9 cellular contexts compared by ENCODE assay signal in the genomic region with DNA sequence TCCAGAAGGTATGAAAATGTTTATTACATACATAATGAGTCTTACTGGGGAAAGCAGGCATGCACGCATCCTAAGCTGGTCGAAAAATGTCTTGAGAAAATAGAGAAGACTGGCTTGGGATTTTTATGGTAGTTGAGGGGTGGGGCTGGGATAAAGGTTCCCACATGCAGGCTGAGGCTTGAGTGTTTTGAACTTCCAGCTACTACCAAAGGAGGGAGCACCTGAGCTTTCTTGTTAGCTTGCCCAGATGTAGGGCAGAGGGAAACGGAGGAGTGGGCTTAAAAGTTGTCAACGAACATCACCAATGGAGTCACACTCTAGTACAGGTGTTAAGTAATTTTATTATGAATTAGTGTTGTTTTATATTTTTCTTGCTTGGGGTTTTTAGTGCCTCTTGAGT. TPM values are rescaled to one million over a fixed set of nuclear protein-coding genes. Genes with fewer than 3 reads are reported as not detected.
DNase-seq lines count a peak whose midpoint lies in the region; ATAC-seq, FAIRE-seq and TF ChIP-seq lines count a peak whose summit lies in the region.
"Had no signal": no experiment of that assay in that cellular context is flagged by ENCODE, and none has a peak within 500 bp of the region (broad histone marks: within the 10 kb centered on the region; RNA-seq: fewer than 3 reads in every experiment).

No MANE protein-coding gene starts in this region.

- intact Hi-C loops in heart right ventricle (cut with DNase I), result loop anchor here in 1 of 10 donors (10.0 kb wide), 1 partner anchor 65 kb away; a partner anchor contains a TSS

- no peaks in the 10 kb centered on the region for H3K9me3 ChIP-seq in astrocyte (ENCODE audit: insufficient read depth, low read depth, low read length)
- no peaks in the 10 kb centered on the region for H3K9me3 ChIP-seq in heart right ventricle

- H3K27me3 Mint-ChIP-seq in astrocyte (ENCODE audit: low read depth, unreplicated experiment) (no peaks in the 10 kb centered on the region), progenitor cell of endocrine pancreas (no peaks in the 10 kb centered on the region)
- no peaks in the 10 kb centered on the region for H3K27me3 Mint-ChIP-seq in stimulated activated naive CD8-positive, alpha-beta T cell treated with anti-CD3 and anti-CD28 coated beads, Interleukin-15, amount 100 ng/mL, for 72 hours

- TF ChIP-seq CTCF in astrocyte (IDR thresholded peaks at IDR 0.05; ENCODE audit: insufficient read depth, low read depth, low read length) (peak; percentile 27), progenitor cell of endocrine pancreas (IDR thresholded peaks at IDR 0.05; ENCODE audit: unreplicated experiment) (peak; percentile 28), heart right ventricle (IDR thresholded peaks at IDR 0.05) (peak in 2 of 9 donors; percentile 13 to 42)

- H2AFZ ChIP-seq in astrocyte (ENCODE audit: low read depth, low read length), result no peak overlapping the region

- H4K20me1 ChIP-seq in astrocyte (ENCODE audit: insufficient read depth, low read length), result no peaks in the 10 kb centered on the region
- H4K20me1 ChIP-seq: BLaER1 treated with 17β-estradiol and CSF1 and Interleukin-3, amounts not matched to agents 10 nM and 100 nM had no signal

- H3K4me1 Mint-ChIP-seq in astrocyte (ENCODE audit: low read depth, unreplicated experiment) (no peaks in the 10 kb centered on the region), progenitor cell of endocrine pancreas (ENCODE audit: low read depth) (no peaks in the 10 kb centered on the region)
- H3K4me1 Mint-ChIP-seq in stimulated activated naive CD8-positive, alpha-beta T cell treated with anti-CD3 and anti-CD28 coated beads, Interleukin-15, amount 100 ng/mL, for 72 hours, result no peaks in the 10 kb centered on the region

- no peak overlapping the region for H3K4me2 ChIP-seq in astrocyte (ENCODE audit: low read length)
- H3K4me2 ChIP-seq: BLaER1 treated with 17β-estradiol and CSF1 and Interleukin-3, amounts not matched to agents 10 nM and 100 nM had no signal

- H3K4me3 ChIP-seq in astrocyte (ENCODE audit: insufficient read depth, low read depth, low read length) (no peak overlapping the region), heart right ventricle (no peak overlapping the region)
- H3K4me3 ChIP-seq: BLaER1 treated with 17β-estradiol and CSF1 and Interleukin-3, amounts not matched to agents 10 nM and 100 nM had no signal

- H3K9me3 Mint-ChIP-seq in astrocyte (ENCODE audit: unreplicated experiment), result no peaks in the 10 kb centered on the region
- peaks cover 12% of the 10 kb centered on the region for H3K9me3 Mint-ChIP-seq in progenitor cell of endocrine pancreas (ENCODE audit: low read depth)
- H3K9me3 Mint-ChIP-seq in stimulated activated naive CD8-positive, alpha-beta T cell treated with anti-CD3 and anti-CD28 coated beads, Interleukin-15, amount 100 ng/mL, for 72 hours, result no peaks in the 10 kb centered on the region

- DNase-seq in NCI-H2029 (lab: John Stamatoyannopoulos, UW) (peak; percentile 6), NCI-H2029 treated with DMSO at 0.1 percent for 48 hours (lab: John Stamatoyannopoulos, UW) (no peak), HPDE6-E6E7 (ENCODE audit: extremely low spot score) (peak; percentile 10), astrocyte (ENCODE audit: low read depth) (no peak), progenitor cell of endocrine pancreas (ENCODE audit: low spot score, unreplicated experiment) (no peak), heart right ventricle (no peak)
- DNase-seq in stimulated activated naive CD8-positive, alpha-beta T cell treated with anti-CD3 and anti-CD28 coated beads, Interleukin-15, amount 100 ng/mL, for 72 hours, result no peak
- DNase-seq in stimulated activated CD4-positive, alpha-beta T cell treated with anti-CD3 and anti-CD28 coated beads, Interleukin-1b, Interleukin-23, amount 100 ng/mL, for 48 hours, result no peak

- H3K36me3 ChIP-seq in astrocyte (ENCODE audit: insufficient read depth, low read length) (no peaks in the 10 kb centered on the region), heart right ventricle (no peaks in the 10 kb centered on the region)
- H3K36me3 ChIP-seq: BLaER1 treated with 17β-estradiol and CSF1 and Interleukin-3, amounts not matched to agents 10 nM and 100 nM had no signal

- no peaks in the 10 kb centered on the region for H3K79me2 ChIP-seq in astrocyte (ENCODE audit: insufficient read depth, low read length)

- H3K36me3 Mint-ChIP-seq in astrocyte (ENCODE audit: low read depth, unreplicated experiment) (no peaks in the 10 kb centered on the region), progenitor cell of endocrine pancreas (ENCODE audit: insufficient read depth) (no peaks in the 10 kb centered on the region)

- 57 to 58% methylated on average over 4 of the region's 4 CpGs for WGBS in heart right ventricle, 2 donors

- H3K27ac ChIP-seq in astrocyte (ENCODE audit: low read depth, low read length) (no peak overlapping the region), heart right ventricle (no peak overlapping the region)
- H3K27ac ChIP-seq: BLaER1 treated with 17β-estradiol and CSF1 and Interleukin-3, amounts not matched to agents 10 nM and 100 nM had no signal

- H3K4me1 ChIP-seq in astrocyte (ENCODE audit: insufficient read depth, low read length), result no peaks in the 10 kb centered on the region
- H3K4me1 ChIP-seq in heart right ventricle, result no peaks in the 10 kb centered on the region
- H3K4me1 ChIP-seq: BLaER1 treated with 17β-estradiol and CSF1 and Interleukin-3, amounts not matched to agents 10 nM and 100 nM had no signal

- no peak overlapping the region for H3K4me3 Mint-ChIP-seq in astrocyte (ENCODE audit: unreplicated experiment)
- no peak overlapping the region for H3K4me3 Mint-ChIP-seq in progenitor cell of endocrine pancreas (ENCODE audit: low read depth)
- no peak overlapping the region for H3K4me3 Mint-ChIP-seq in stimulated activated naive CD8-positive, alpha-beta T cell treated with anti-CD3 and anti-CD28 coated beads, Interleukin-15, amount 100 ng/mL, for 72 hours

- no peak for ATAC-seq in heart right ventricle
- ATAC-seq in stimulated activated naive CD8-positive, alpha-beta T cell treated with anti-CD3 and anti-CD28 coated beads, Interleukin-15, amount 100 ng/mL, for 72 hours, result no peak

- H3K27me3 ChIP-seq in astrocyte (ENCODE audit: insufficient read depth, low read length) (no peaks in the 10 kb centered on the region), heart right ventricle (peaks cover 0 to 12% (median 0%) of the 10 kb centered on the region in 7 donors)
- H3K27me3 ChIP-seq: BLaER1 treated with 17β-estradiol and CSF1 and Interleukin-3, amounts not matched to agents 10 nM and 100 nM had no signal

- FAIRE-seq in astrocyte (lab: Jason Lieb, UNC), result no peak

- no peak overlapping the region for H3K9ac ChIP-seq in astrocyte (ENCODE audit: low read length)
- H3K9ac ChIP-seq: BLaER1 treated with 17β-estradiol and CSF1 and Interleukin-3, amounts not matched to agents 10 nM and 100 nM had no signal

- H3K27ac Mint-ChIP-seq in astrocyte (ENCODE audit: unreplicated experiment) (no peak overlapping the region), progenitor cell of endocrine pancreas (no peak overlapping the region)
- H3K27ac Mint-ChIP-seq in stimulated activated naive CD8-positive, alpha-beta T cell treated with anti-CD3 and anti-CD28 coated beads, Interleukin-15, amount 100 ng/mL, for 72 hours, result no peak overlapping the region

RNA-seq across cellular contexts. Expression of a gene that starts 39.6 kb away (rescaled TPM):
- total RNA-seq in astrocyte (60.1 and 67.7 TPM in 2 replicates), progenitor cell of endocrine pancreas (1.3 and 1.8 TPM in 2 replicates), heart right ventricle (10 to 100 TPM; 34.8 to 85.9 (median 47.7) TPM)
- 100 to 1,000 TPM in 1 of 2 donors, 10 to 100 TPM in 1; 70.9 to 204 TPM for polyA plus RNA-seq in heart right ventricle

Comparison
In these comparisons a context has a peak if more than half of its experiments do, and no peak if none do; other contexts are left out.
1. DNase-seq: peak in NCI-H2029 (single experiment) and HPDE6-E6E7 (single experiment); none in NCI-H2029 treated with DMSO at 0.1 percent for 48 hours (single experiment), astrocyte (single experiment), progenitor cell of endocrine pancreas (single experiment), heart right ventricle (0 of 2), stimulated activated naive CD8-positive, alpha-beta T cell treated with anti-CD3 and anti-CD28 coated beads, Interleukin-15, amount 100 ng/mL, for 72 hours (0 of 2) and stimulated activated CD4-positive, alpha-beta T cell treated with anti-CD3 and anti-CD28 coated beads, Interleukin-1b, Interleukin-23, amount 100 ng/mL, for 48 hours (single experiment).
2. RNA of a gene that starts 39.6 kb away (total RNA-seq): 60.1 to 67.7 TPM in astrocyte and 34.8 to 85.9 TPM in heart right ventricle; 1.3 to 1.8 TPM in progenitor cell of endocrine pancreas; every median in the first group is over 10 times any median in the second.